Comparison of ENCODE assay signal across 1 cellular context in the genomic region with DNA sequence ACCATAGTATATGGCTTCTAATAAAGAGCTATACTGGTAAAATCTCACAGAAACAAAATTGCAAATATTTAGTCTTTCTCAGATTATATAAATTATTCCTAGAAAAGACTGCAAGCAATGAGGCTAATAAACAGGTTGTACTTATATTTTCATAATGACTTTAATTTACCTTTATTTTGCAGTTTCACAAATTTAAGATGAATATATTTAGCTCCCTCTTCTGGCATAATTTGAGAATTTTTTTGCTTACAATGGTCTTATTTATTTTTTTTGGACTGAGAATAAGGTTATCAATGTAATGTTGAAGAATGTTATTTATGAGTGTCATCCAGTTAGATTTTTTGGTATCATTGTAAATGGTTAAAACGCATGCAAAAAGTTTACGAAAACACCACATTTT.
TF ChIP-seq lines count a peak whose summit lies in the region.

No MANE protein-coding gene starts in this region.

TF ChIP-seq in K562, 482 proteins besides CTCF, POLR2A, EP300 and RAD21:
- TF ChIP-seq RCOR1 (IDR thresholded peaks at IDR 0.05; ENCODE audit: borderline replicate concordance in 1 of 2, low read depth in 2 of 2, low read length in 2 of 2) (no peak), C11orf30 (IDR thresholded peaks at IDR 0.05; ENCODE audit: low read depth) (peak; percentile 42; the same call in 1 of the 2 replicates), SMARCE1 (IDR thresholded peaks at IDR 0.05) (no peak), ZNF140 (CRISPR knock-in tag; IDR thresholded peaks at IDR 0.05) (no peak), TAF7 (tag; IDR thresholded peaks at IDR 0.05) (no peak), ZNF668 (CRISPR knock-in tag; IDR thresholded peaks at IDR 0.05) (no peak), CCNT2 (IDR thresholded peaks at IDR 0.05; ENCODE audit: borderline replicate concordance, extremely low read depth, insufficient read length, low read depth, low read length) (no peak), ZNF316 (IDR thresholded peaks at IDR 0.05) (peak; percentile 71), TAF15 (IDR thresholded peaks at IDR 0.05; ENCODE audit: low read depth, low read length) (no peak), GTF2F1 (IDR thresholded peaks at IDR 0.05; ENCODE audit: low read depth, low read length) (no peak), POLR2AphosphoS5 (IDR thresholded peaks at IDR 0.05; ENCODE audit: control insufficient read depth, insufficient read depth, low read depth, low read length) (no peak), ZNF263 (CRISPR knock-in tag; IDR thresholded peaks at IDR 0.05; ENCODE audit: borderline replicate concordance) (no peak), HNRNPUL1 (IDR thresholded peaks at IDR 0.05; ENCODE audit: low read length) (no peak), ZNF717 (CRISPR knock-in tag; IDR thresholded peaks at IDR 0.05) (no peak), PYGO2 (tag; IDR thresholded peaks at IDR 0.05) (no peak), CBX3 (IDR thresholded peaks at IDR 0.05; ENCODE audit: borderline replicate concordance in 1 of 2, low read length in 2 of 2) (no peak), ZNF699 (CRISPR knock-in tag; IDR thresholded peaks at IDR 0.05; ENCODE audit: insufficient replicate concordance) (no peak), SRSF1 (IDR thresholded peaks at IDR 0.05; ENCODE audit: low read depth, low read length) (no peak), EZH2 (IDR thresholded peaks at IDR 0.05; ENCODE audit: borderline replicate concordance, low read depth, low read length) (no peak), EP400 (IDR thresholded peaks at IDR 0.05) (no peak), RBM15 (IDR thresholded peaks at IDR 0.05; ENCODE audit: insufficient read depth, low read length) (no peak), HDAC3 (IDR thresholded peaks at IDR 0.05; ENCODE audit: borderline replicate concordance, partially characterized antibody) (no peak), HNRNPLL (IDR thresholded peaks at IDR 0.05; ENCODE audit: low read depth, low read length, poor library complexity, severe bottlenecking) (no peak), MEF2D (tag; conservative IDR thresholded peaks at IDR 0.05; ENCODE audit: low read depth) (no peak), FOXK2 (conservative IDR thresholded peaks at IDR 0.05 in 1 of 2, IDR thresholded peaks at IDR 0.05 in 1 of 2; ENCODE audit: low read depth in 2 of 2) (0 out of 4 replicates have a peak, but pooled peaks of 1 of the 2 experiments have one; percentile 21), ZNF3 (CRISPR knock-in tag; IDR thresholded peaks at IDR 0.05) (no peak), NUFIP1 (IDR thresholded peaks at IDR 0.05; ENCODE audit: partially characterized antibody) (no peak), KDM4B (IDR thresholded peaks at IDR 0.05; ENCODE audit: borderline replicate concordance in 2 of 2, low read depth in 1 of 2) (no peak), MYNN (IDR thresholded peaks at IDR 0.05) (no peak), MYNN (CRISPR knock-in tag; IDR thresholded peaks at IDR 0.05) (no peak), ZSCAN29 (IDR thresholded peaks at IDR 0.05) (no peak), ZNF408 (CRISPR knock-in tag; IDR thresholded peaks at IDR 0.05; ENCODE audit: low read depth) (no peak), MTA3 (IDR thresholded peaks at IDR 0.05; ENCODE audit: borderline replicate concordance) (no peak), RBFOX2 (IDR thresholded peaks at IDR 0.05; ENCODE audit: low read depth, low read length) (no peak), RBM22 (IDR thresholded peaks at IDR 0.05; ENCODE audit: low read depth, low read length, poor library complexity, severe bottlenecking) (no peak), HSF4 (CRISPR knock-in tag; IDR thresholded peaks at IDR 0.05; ENCODE audit: borderline replicate concordance) (no peak)
- TF ChIP-seq, protein P1, sequence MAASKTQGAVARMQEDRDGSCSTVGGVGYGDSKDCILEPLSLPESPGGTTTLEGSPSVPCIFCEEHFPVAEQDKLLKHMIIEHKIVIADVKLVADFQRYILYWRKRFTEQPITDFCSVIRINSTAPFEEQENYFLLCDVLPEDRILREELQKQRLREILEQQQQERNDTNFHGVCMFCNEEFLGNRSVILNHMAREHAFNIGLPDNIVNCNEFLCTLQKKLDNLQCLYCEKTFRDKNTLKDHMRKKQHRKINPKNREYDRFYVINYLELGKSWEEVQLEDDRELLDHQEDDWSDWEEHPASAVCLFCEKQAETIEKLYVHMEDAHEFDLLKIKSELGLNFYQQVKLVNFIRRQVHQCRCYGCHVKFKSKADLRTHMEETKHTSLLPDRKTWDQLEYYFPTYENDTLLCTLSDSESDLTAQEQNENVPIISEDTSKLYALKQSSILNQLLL (CRISPR knock-in tag; IDR thresholded peaks at IDR 0.05; ENCODE audit: borderline replicate concordance), result no peak
- TF ChIP-seq, protein P2, sequence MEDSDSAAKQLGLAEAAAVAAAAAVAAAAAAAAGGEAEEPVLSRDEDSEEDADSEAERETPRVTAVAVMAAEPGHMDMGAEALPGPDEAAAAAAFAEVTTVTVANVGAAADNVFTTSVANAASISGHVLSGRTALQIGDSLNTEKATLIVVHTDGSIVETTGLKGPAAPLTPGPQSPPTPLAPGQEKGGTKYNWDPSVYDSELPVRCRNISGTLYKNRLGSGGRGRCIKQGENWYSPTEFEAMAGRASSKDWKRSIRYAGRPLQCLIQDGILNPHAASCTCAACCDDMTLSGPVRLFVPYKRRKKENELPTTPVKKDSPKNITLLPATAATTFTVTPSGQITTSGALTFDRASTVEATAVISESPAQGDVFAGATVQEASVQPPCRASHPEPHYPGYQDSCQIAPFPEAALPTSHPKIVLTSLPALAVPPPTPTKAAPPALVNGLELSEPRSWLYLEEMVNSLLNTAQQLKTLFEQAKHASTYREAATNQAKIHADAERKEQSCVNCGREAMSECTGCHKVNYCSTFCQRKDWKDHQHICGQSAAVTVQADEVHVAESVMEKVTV (CRISPR knock-in tag; IDR thresholded peaks at IDR 0.05), result 0 out of 2 replicates have a peak, but pooled peaks have one; percentile 16
- TF ChIP-seq, protein P3, sequence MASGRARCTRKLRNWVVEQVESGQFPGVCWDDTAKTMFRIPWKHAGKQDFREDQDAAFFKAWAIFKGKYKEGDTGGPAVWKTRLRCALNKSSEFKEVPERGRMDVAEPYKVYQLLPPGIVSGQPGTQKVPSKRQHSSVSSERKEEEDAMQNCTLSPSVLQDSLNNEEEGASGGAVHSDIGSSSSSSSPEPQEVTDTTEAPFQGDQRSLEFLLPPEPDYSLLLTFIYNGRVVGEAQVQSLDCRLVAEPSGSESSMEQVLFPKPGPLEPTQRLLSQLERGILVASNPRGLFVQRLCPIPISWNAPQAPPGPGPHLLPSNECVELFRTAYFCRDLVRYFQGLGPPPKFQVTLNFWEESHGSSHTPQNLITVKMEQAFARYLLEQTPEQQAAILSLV (tag; IDR thresholded peaks at IDR 0.05), result no peak
- TF ChIP-seq, protein P4, sequence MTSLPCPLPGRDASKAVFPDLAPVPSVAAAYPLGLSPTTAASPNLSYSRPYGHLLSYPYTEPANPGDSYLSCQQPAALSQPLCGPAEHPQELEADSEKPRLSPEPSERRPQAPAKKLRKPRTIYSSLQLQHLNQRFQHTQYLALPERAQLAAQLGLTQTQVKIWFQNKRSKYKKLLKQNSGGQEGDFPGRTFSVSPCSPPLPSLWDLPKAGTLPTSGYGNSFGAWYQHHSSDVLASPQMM (CRISPR knock-in tag; IDR thresholded peaks at IDR 0.05), result no peak
- TF ChIP-seq, protein P5, sequence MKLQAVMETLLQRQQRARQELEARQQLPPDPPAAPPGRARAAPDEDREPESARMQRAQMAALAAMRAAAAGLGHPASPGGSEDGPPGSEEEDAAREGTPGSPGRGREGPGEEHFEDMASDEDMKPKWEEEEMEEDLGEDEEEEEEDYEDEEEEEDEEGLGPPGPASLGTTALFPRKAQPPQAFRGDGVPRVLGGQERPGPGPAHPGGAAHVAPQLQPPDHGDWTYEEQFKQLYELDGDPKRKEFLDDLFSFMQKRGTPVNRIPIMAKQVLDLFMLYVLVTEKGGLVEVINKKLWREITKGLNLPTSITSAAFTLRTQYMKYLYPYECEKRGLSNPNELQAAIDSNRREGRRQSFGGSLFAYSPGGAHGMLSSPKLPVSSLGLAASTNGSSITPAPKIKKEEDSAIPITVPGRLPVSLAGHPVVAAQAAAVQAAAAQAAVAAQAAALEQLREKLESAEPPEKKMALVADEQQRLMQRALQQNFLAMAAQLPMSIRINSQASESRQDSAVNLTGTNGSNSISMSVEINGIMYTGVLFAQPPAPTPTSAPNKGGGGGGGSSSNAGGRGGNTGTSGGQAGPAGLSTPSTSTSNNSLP (IDR thresholded peaks at IDR 0.05; ENCODE audit: borderline replicate concordance, low read depth, low read length), result 0 out of 2 replicates have a peak, but pooled peaks have one; percentile 19
- TF ChIP-seq, protein P6, sequence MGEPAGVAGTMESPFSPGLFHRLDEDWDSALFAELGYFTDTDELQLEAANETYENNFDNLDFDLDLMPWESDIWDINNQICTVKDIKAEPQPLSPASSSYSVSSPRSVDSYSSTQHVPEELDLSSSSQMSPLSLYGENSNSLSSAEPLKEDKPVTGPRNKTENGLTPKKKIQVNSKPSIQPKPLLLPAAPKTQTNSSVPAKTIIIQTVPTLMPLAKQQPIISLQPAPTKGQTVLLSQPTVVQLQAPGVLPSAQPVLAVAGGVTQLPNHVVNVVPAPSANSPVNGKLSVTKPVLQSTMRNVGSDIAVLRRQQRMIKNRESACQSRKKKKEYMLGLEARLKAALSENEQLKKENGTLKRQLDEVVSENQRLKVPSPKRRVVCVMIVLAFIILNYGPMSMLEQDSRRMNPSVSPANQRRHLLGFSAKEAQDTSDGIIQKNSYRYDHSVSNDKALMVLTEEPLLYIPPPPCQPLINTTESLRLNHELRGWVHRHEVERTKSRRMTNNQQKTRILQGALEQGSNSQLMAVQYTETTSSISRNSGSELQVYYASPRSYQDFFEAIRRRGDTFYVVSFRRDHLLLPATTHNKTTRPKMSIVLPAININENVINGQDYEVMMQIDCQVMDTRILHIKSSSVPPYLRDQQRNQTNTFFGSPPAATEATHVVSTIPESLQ (CRISPR knock-in tag; IDR thresholded peaks at IDR 0.05), result no peak
- TF ChIP-seq, protein P7, sequence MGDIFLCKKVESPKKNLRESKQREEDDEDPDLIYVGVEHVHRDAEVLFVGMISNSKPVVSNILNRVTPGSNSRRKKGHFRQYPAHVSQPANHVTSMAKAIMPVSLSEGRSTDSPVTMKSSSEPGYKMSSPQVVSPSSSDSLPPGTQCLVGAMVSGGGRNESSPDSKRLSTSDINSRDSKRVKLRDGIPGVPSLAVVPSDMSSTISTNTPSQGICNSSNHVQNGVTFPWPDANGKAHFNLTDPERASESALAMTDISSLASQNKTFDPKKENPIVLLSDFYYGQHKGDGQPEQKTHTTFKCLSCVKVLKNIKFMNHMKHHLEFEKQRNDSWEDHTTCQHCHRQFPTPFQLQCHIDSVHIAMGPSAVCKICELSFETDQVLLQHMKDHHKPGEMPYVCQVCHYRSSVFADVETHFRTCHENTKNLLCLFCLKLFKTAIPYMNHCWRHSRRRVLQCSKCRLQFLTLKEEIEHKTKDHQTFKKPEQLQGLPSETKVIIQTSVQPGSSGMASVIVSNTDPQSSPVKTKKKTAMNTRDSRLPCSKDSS (IDR thresholded peaks at IDR 0.05; ENCODE audit: low read depth, partially characterized antibody), result no peak
- TF ChIP-seq, protein P8, sequence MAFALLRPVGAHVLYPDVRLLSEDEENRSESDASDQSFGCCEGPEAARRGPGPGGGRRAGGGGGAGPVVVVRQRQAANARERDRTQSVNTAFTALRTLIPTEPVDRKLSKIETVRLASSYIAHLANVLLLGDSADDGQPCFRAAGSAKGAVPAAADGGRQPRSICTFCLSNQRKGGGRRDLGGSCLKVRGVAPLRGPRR (CRISPR knock-in tag; IDR thresholded peaks at IDR 0.05), result no peak
- TF ChIP-seq, protein P9, sequence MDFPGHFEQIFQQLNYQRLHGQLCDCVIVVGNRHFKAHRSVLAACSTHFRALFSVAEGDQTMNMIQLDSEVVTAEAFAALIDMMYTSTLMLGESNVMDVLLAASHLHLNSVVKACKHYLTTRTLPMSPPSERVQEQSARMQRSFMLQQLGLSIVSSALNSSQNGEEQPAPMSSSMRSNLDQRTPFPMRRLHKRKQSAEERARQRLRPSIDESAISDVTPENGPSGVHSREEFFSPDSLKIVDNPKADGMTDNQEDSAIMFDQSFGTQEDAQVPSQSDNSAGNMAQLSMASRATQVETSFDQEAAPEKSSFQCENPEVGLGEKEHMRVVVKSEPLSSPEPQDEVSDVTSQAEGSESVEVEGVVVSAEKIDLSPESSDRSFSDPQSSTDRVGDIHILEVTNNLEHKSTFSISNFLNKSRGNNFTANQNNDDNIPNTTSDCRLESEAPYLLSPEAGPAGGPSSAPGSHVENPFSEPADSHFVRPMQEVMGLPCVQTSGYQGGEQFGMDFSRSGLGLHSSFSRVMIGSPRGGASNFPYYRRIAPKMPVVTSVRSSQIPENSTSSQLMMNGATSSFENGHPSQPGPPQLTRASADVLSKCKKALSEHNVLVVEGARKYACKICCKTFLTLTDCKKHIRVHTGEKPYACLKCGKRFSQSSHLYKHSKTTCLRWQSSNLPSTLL (IDR thresholded peaks at IDR 0.05), result no peak
- TF ChIP-seq, protein P10, sequence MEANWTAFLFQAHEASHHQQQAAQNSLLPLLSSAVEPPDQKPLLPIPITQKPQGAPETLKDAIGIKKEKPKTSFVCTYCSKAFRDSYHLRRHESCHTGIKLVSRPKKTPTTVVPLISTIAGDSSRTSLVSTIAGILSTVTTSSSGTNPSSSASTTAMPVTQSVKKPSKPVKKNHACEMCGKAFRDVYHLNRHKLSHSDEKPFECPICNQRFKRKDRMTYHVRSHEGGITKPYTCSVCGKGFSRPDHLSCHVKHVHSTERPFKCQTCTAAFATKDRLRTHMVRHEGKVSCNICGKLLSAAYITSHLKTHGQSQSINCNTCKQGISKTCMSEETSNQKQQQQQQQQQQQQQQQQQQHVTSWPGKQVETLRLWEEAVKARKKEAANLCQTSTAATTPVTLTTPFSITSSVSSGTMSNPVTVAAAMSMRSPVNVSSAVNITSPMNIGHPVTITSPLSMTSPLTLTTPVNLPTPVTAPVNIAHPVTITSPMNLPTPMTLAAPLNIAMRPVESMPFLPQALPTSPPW (CRISPR knock-in tag; IDR thresholded peaks at IDR 0.05), result no peak
TF ChIP-seq in K562: peak in this region for 5.
